In genomic region chr11:43833657-43834073, GRCh38 we compare ENCODE assay signal across 12 cellular contexts. TPM values are rescaled to one million over a fixed set of nuclear protein-coding genes. Genes with fewer than 3 reads are reported as not detected.
A peak's percentile ranks its signal among the peaks of the same experiment; 100 is the strongest.
DNase-seq lines count a peak whose midpoint lies in the region; ATAC-seq and TF ChIP-seq lines count a peak whose summit lies in the region.
"Had no signal": no experiment of that assay in that cellular context is flagged by ENCODE, and none has a peak within 500 bp of the region (broad histone marks: within the 10 kb centered on the region; RNA-seq: fewer than 3 reads in every experiment).

No MANE protein-coding gene starts in this region.

- H3K27ac ChIP-seq in coronary artery, result peak overlapping the region; percentile 19 to 35
- H3K27ac ChIP-seq: KMS-11, tibial nerve had no signal

- DNase-seq in GM04503 (ENCODE audit: low read depth) (peak; percentile 27), NCI-H2081 treated with DMSO at 0.1 percent for 48 hours (lab: John Stamatoyannopoulos, UW) (peak; percentile 45), coronary artery (ENCODE audit: low spot score) (no peak), myocyte (ENCODE audit: low read depth) (peak; percentile 25), foreskin melanocyte (no peak), GOT3 (lab: John Stamatoyannopoulos, UW) (no peak)
- DNase-seq in stimulated activated CD4-positive, alpha-beta T cell treated with anti-CD3 and anti-CD28 coated beads, Interleukin-12 subunit alpha, Interleukin-12 subunit beta, amount 100 ng/mL, for 4 hours, result no peak
- DNase-seq: activated T-cell treated with anti-CD3 and anti-CD28 coated beads, Interleukin-2, amount 50 U/mL, for 1 hour had no signal

- TF ChIP-seq CTCF in coronary artery (IDR thresholded peaks at IDR 0.05), result no peak

- H3K4me3 ChIP-seq in coronary artery, result no peak overlapping the region
- H3K4me3 ChIP-seq: tibial nerve had no signal

- ATAC-seq in HG03521 (IDR thresholded peaks at IDR 0.05; ENCODE audit: unreplicated experiment), result no peak
- ATAC-seq: Panc1 had no signal

RNA-seq across cellular contexts. Expression of gene ALKBH3, which starts 47.0 kb away (rescaled TPM):
- total RNA-seq in myocyte, result 15.0 and 28.3 TPM in 2 replicates
- 25.4 TPM for polyA plus RNA-seq in myocyte (2012)

Comparison
In these comparisons a context has a peak if more than half of its experiments do, and no peak if none do; other contexts are left out.
1. DNase-seq: peak in GM04503 (single experiment), NCI-H2081 treated with DMSO at 0.1 percent for 48 hours (single experiment) and myocyte (single experiment); none in coronary artery (single experiment), stimulated activated CD4-positive, alpha-beta T cell treated with anti-CD3 and anti-CD28 coated beads, Interleukin-12 subunit alpha, Interleukin-12 subunit beta, amount 100 ng/mL, for 4 hours (single experiment), foreskin melanocyte (single experiment) and GOT3 (single experiment).